1 cellular context compared by ENCODE assay signal in the genomic region with DNA sequence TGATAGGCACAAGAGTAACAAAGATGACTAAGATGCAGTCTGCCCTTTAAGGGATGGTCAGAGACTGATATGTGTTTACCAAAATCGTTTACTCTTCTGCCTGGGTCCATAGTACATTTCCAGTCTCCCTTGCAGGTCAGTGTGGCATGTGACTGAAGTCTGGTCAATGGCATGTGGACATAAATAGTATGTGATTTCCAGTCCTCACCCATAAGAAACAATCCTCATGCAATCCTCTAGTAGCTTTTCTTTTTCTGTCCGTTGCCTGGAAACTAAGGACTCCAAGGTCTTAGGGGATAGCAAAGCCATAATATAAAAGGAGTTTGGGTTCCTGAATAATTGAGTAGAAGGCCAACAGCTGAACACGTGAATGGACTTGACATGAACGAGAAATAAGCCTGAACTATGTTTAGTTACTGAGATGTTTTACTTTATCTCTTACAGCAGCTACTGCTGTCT.
TF ChIP-seq lines count a peak whose summit lies in the region.

No MANE protein-coding gene starts in this region.

TF ChIP-seq in GM23338, 12 proteins besides CTCF, POLR2A, EP300 and RAD21 (continued from another document):
- TF ChIP-seq, protein P1, sequence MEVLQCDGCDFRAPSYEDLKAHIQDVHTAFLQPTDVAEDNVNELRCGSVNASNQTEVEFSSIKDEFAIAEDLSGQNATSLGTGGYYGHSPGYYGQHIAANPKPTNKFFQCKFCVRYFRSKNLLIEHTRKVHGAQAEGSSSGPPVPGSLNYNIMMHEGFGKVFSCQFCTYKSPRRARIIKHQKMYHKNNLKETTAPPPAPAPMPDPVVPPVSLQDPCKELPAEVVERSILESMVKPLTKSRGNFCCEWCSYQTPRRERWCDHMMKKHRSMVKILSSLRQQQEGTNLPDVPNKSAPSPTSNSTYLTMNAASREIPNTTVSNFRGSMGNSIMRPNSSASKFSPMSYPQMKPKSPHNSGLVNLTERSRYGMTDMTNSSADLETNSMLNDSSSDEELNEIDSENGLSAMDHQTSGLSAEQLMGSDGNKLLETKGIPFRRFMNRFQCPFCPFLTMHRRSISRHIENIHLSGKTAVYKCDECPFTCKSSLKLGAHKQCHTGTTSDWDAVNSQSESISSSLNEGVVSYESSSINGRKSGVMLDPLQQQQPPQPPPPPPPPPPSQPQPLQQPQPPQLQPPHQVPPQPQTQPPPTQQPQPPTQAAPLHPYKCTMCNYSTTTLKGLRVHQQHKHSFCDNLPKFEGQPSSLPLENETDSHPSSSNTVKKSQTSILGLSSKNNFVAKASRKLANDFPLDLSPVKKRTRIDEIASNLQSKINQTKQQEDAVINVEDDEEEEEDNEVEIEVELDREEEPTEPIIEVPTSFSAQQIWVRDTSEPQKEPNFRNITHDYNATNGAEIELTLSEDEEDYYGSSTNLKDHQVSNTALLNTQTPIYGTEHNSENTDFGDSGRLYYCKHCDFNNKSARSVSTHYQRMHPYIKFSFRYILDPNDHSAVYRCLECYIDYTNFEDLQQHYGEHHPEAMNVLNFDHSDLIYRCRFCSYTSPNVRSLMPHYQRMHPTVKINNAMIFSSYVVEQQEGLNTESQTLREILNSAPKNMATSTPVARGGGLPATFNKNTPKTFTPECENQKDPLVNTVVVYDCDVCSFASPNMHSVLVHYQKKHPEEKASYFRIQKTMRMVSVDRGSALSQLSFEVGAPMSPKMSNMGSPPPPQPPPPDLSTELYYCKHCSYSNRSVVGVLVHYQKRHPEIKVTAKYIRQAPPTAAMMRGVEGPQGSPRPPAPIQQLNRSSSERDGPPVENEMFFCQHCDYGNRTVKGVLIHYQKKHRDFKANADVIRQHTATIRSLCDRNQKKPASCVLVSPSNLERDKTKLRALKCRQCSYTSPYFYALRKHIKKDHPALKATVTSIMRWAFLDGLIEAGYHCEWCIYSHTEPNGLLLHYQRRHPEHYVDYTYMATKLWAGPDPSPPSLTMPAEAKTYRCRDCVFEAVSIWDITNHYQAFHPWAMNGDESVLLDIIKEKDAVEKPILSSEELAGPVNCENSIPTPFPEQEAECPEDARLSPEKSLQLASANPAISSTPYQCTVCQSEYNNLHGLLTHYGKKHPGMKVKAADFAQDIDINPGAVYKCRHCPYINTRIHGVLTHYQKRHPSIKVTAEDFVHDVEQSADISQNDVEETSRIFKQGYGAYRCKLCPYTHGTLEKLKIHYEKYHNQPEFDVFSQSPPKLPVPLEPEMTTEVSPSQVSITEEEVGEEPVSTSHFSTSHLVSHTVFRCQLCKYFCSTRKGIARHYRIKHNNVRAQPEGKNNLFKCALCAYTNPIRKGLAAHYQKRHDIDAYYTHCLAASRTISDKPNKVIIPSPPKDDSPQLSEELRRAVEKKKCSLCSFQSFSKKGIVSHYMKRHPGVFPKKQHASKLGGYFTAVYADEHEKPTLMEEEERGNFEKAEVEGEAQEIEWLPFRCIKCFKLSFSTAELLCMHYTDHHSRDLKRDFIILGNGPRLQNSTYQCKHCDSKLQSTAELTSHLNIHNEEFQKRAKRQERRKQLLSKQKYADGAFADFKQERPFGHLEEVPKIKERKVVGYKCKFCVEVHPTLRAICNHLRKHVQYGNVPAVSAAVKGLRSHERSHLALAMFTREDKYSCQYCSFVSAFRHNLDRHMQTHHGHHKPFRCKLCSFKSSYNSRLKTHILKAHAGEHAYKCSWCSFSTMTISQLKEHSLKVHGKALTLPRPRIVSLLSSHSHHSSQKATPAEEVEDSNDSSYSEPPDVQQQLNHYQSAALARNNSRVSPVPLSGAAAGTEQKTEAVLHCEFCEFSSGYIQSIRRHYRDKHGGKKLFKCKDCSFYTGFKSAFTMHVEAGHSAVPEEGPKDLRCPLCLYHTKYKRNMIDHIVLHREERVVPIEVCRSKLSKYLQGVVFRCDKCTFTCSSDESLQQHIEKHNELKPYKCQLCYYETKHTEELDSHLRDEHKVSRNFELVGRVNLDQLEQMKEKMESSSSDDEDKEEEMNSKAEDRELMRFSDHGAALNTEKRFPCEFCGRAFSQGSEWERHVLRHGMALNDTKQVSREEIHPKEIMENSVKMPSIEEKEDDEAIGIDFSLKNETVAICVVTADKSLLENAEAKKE (CRISPR knock-in tag; IDR thresholded peaks at IDR 0.05) = no peak
- TF ChIP-seq NANOG (IDR thresholded peaks at IDR 0.05; ENCODE audit: borderline replicate concordance) (no peak), ZNF331 (CRISPR knock-in tag; IDR thresholded peaks at IDR 0.05; ENCODE audit: low read depth) (no peak), EZH2 (IDR thresholded peaks at IDR 0.05; ENCODE audit: low read depth, unreplicated experiment) (no peak)
